ENCODE assay signal across 8 cellular contexts in the genomic region with DNA sequence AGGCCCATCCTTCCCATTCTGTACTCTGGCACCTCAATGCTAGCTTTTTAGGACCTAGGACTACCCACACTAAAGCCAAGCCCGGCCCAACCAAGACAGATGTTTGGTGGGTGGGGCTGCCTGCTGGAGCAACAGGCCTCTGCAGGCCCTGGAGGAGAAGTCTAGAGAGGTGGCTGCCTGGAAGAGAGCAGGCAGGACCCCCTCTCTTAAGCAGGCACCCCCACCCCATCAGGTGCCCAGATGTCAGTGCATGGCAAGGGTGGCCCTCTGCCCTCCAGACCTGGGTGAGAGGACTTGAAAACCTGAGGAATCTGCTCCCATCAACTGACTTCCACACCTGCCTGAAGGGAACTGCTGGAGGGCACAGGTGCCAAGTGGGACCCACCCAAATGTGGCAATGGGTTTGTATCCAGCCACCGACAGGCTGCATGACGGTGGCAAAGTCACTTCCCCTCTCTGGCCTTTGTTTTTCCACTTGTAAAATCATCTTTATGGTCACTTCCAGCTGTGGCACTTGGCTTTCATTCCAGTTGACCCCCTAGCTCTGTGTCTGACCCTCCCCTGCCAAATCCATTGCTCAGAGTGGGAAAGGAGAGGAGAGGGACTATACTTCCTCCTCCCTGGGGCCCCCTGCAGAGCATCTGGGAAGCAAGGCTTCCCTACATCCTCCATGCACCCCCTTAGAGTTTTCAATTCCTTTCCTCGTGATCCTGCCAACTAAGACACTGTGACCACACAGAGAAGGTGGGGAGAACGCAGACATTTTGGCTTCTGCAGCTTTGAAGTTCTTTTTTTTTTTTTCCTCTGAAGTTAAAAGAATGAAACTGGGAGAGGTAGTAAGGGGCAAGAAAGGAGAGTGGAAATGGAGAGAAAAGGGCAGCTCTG. TPM values are rescaled to one million over a fixed set of nuclear protein-coding genes. Genes with fewer than 3 reads are reported as not detected.
DNase-seq lines count a peak whose midpoint lies in the region; ATAC-seq, FAIRE-seq and TF ChIP-seq lines count a peak whose summit lies in the region.

No MANE protein-coding gene starts in this region.

- no peaks in the 10 kb centered on the region for H3K27me3 Mint-ChIP-seq in activated CD4-positive, alpha-beta T cell treated with anti-CD3 and anti-CD28 coated beads for 36 hours

- POLR2A ChIA-PET in activated CD4-positive, alpha-beta T cell treated with anti-CD3 and anti-CD28 coated beads for 36 hours (lab: Charles Lee), result interaction anchor here (0.8 to 5.4 kb wide), 6 partner anchors 9 to 92 kb away, joined by 3 to 44 read pairs (median 4); partner anchors contain the start of gene GHDC
- POLR2A ChIA-PET in GM12878 (lab: Charles Lee), result interaction anchor here (0.5 to 1.8 kb wide), 8 partner anchors 9 to 611 kb away, joined by 3 to 8 read pairs (median 4); partner anchors contain the start of genes STAT3 and STAT5B

- intact Hi-C loops in activated CD4-positive, alpha-beta T cell treated with anti-CD3 and anti-CD28 coated beads for 36 hours (cut with DNase I, micrococcal nuclease), result loop anchor here (1.0 to 5.0 kb wide), 6 partner anchors 9 to 321 kb away; partner anchors contain the start of genes DHX58 (in 1 of the 2), DNAJC7 (in 1 of the 2), RETREG3 (in 1 of the 2) and TUBG1 (in 1 of the 2)
- intact Hi-C loops in GM12878 (cut with micrococcal nuclease; ENCODE audit: unreplicated experiment), result loop anchor here (5.0 kb wide), 1 partner anchor 104 kb away; the partner anchor contains the start of gene KCNH4

- peaks cover 61% of the 10 kb centered on the region for H3K4me1 Mint-ChIP-seq in activated CD4-positive, alpha-beta T cell treated with anti-CD3 and anti-CD28 coated beads for 36 hours

- RAD21 ChIA-PET in GM12878 (lab: Charles Lee; ENCODE audit: unreplicated experiment), result interaction anchor here (1.0 to 4.1 kb wide), 5 partner anchors 18 to 116 kb away, joined by 3 to 21 read pairs (median 3); no protein-coding TSS in a partner anchor

- H3K4me3 Mint-ChIP-seq in activated CD4-positive, alpha-beta T cell treated with anti-CD3 and anti-CD28 coated beads for 36 hours, result peak overlapping the region; percentile 81

- TF ChIP-seq CTCF in GM12878 (IDR thresholded peaks at IDR 0.05 in 2 of 3, conservative IDR thresholded peaks at IDR 0.05 in 1 of 3; ENCODE audit: control insufficient read depth in 2 of 3, extremely low read depth in 1 of 3, insufficient read depth in 1 of 3, low read depth in 3 of 3, low read length in 3 of 3) (no peak), upper lobe of left lung (IDR thresholded peaks at IDR 0.05) (no peak)

- H3K27me3 ChIP-seq in GM12878 (replicated peaks in 1 of 2; ENCODE audit: control insufficient read depth in 2 of 2, insufficient read depth in 2 of 2, low read length in 1 of 2) (no peaks in the 10 kb centered on the region), upper lobe of left lung (no peaks in the 10 kb centered on the region)

- TF ChIP-seq RAD21 in GM12878 (IDR thresholded peaks at IDR 0.05; ENCODE audit: insufficient read depth, low read depth, low read length), result no peak

- H3K9me3 Mint-ChIP-seq in activated CD4-positive, alpha-beta T cell treated with anti-CD3 and anti-CD28 coated beads for 36 hours (ENCODE audit: low read depth), result no peaks in the 10 kb centered on the region

- ATAC-seq in activated CD4-positive, alpha-beta T cell treated with anti-CD3 and anti-CD28 coated beads for 36 hours, result no peak
- no peak for ATAC-seq in GM12878
- ATAC-seq in upper lobe of left lung (ENCODE audit: low FRiP score in 2 of 2), result peak in 1 of 2 donors; percentile 30
- ATAC-seq in HG02852 (IDR thresholded peaks at IDR 0.05; ENCODE audit: unreplicated experiment), result no peak

- TF ChIP-seq EP300 in GM12878 (IDR thresholded peaks at IDR 0.05; ENCODE audit: borderline replicate concordance in 1 of 2, control insufficient read depth in 1 of 2, low read depth in 2 of 2, low read length in 2 of 2), result no peak
- no peak for TF ChIP-seq EP300 in upper lobe of left lung (IDR thresholded peaks at IDR 0.05)

- SMC1A ChIA-PET in GM12878 (lab: Charles Lee; ENCODE audit: uncharacterized antibody, unreplicated experiment), result interaction anchor here (0.9 to 1.5 kb wide), 4 partner anchors 9 to 70 kb away, joined by 3 to 4 read pairs (median 4); no protein-coding TSS in a partner anchor

- H2AFZ ChIP-seq in GM12878 (ENCODE audit: control insufficient read depth, low read depth, low read length), result peak overlapping the region; percentile 61

- 16% methylated on average over 5 of the region's 5 CpGs for WGBS in GM12878 (ENCODE audit: insufficient coverage, insufficient replicate concordance, low lambda C conversion rate, missing lambda C conversion rate)
- 42 to 47% methylated on average over 5 of the region's 5 CpGs for WGBS in upper lobe of left lung, 2 donors

- no peaks in the 10 kb centered on the region for H4K20me1 ChIP-seq in GM12878 (ENCODE audit: control insufficient read depth, insufficient read depth)

- CTCF ChIA-PET in activated CD4-positive, alpha-beta T cell treated with anti-CD3 and anti-CD28 coated beads for 36 hours (lab: Charles Lee), result interaction anchor here (0.7 to 9.3 kb wide), 5 partner anchors 9 to 102 kb away, joined by 3 to 55 read pairs (median 4); no protein-coding TSS in a partner anchor
- CTCF ChIA-PET in GM12878 (lab: Yijun Ruan, JAX), result interaction anchor here (0.9 to 2.7 kb wide), 6 partner anchors 8 to 116 kb away, joined by 3 to 14 read pairs (median 3); partner anchors contain the start of gene STAT3

- BruUV-seq in GM12878 (replicated peaks; lab: Mats Ljungman, UMichigan), result TSS peak; percentile 73

- DNase-seq in activated CD4-positive, alpha-beta T cell treated with anti-CD3 and anti-CD28 coated beads for 36 hours, result peak; percentile 49
- DNase-seq in activated CD4-positive, alpha-beta T cell treated with anti-CD3 and anti-CD28 coated beads, Interleukin-2, amount 50 U/mL, for 1 hour, result no peak
- DNase-seq in GM12878 (ENCODE audit: low read depth, low spot score) (no peak), mesenteric fat pad (ENCODE audit: low spot score) (peak; percentile 87), upper lobe of left lung (no peak), NCI-H510A treated with DMSO at 0.1 percent for 48 hours (lab: John Stamatoyannopoulos, UW) (no peak), UCSD-AML1 (lab: John Stamatoyannopoulos, UW; ENCODE audit: unreplicated experiment) (no peak)

- no peak for TF ChIP-seq POLR2A in GM12878 (IDR thresholded peaks at IDR 0.05; ENCODE audit: low read depth, low read length)
- no peak for TF ChIP-seq POLR2A in upper lobe of left lung (IDR thresholded peaks at IDR 0.05)

- peaks cover 23% of the 10 kb centered on the region for H3K4me1 ChIP-seq in GM12878 (ENCODE audit: control insufficient read depth, insufficient read depth, low read length)
- H3K4me1 ChIP-seq in upper lobe of left lung, result peaks cover 34 to 61% (median 41%) of the 10 kb centered on the region in 4 donors

- FAIRE-seq in GM12878 (lab: Jason Lieb, UNC), result no peak

- in situ Hi-C loops in GM12878 (cut with MboI), result no loop called here

- H3K4me2 ChIP-seq in GM12878 (ENCODE audit: control insufficient read depth, insufficient read depth), result peak overlapping the region; percentile 88

- H3K27ac Mint-ChIP-seq in activated CD4-positive, alpha-beta T cell treated with anti-CD3 and anti-CD28 coated beads for 36 hours, result peak overlapping the region; percentile 92

- no peaks in the 10 kb centered on the region; a peak in 1 of 4 replicates for H3K36me3 ChIP-seq in GM12878 (ENCODE audit: control insufficient read depth in 2 of 2, insufficient read depth in 2 of 2, low read length in 1 of 2)
- no peaks in the 10 kb centered on the region for H3K36me3 ChIP-seq in upper lobe of left lung

- H3K36me3 Mint-ChIP-seq in activated CD4-positive, alpha-beta T cell treated with anti-CD3 and anti-CD28 coated beads for 36 hours (ENCODE audit: low read depth), result peaks cover 44% of the 10 kb centered on the region

- peaks cover 38% of the 10 kb centered on the region for H3K79me2 ChIP-seq in GM12878 (ENCODE audit: control insufficient read depth, insufficient read depth, low read length)

- H3K9ac ChIP-seq in GM12878 (ENCODE audit: control insufficient read depth, insufficient read depth, low read length), result peak overlapping the region; percentile 90

- peak overlapping the region; percentile 91 for H3K4me3 ChIP-seq in GM12878
- H3K4me3 ChIP-seq in upper lobe of left lung, result peak overlapping the region in 3 of 4 donors; percentile 63 to 86 (median 65)

- H3K9me3 ChIP-seq in GM12878 (replicated peaks; ENCODE audit: control insufficient read depth, insufficient read depth, low read length) (no peaks in the 10 kb centered on the region), upper lobe of left lung (no peaks in the 10 kb centered on the region)

- peak overlapping the region; percentile 79 for H3K27ac ChIP-seq in GM12878 (ENCODE audit: control insufficient read depth, insufficient read depth)
- H3K27ac ChIP-seq in upper lobe of left lung, result peak overlapping the region; percentile 89 to 94 (median 92)

RNA-seq across cellular contexts. Expression of gene STAT5A, which starts 1.6 kb away (rescaled TPM):
- 100 to 1,000 TPM; 178 to 203 TPM for total RNA-seq in activated CD4-positive, alpha-beta T cell treated with anti-CD3 and anti-CD28 coated beads for 36 hours
- total RNA-seq in GM12878 (2013; cell fraction: nucleolus; rRNA removed), result 130 and 152 TPM in 2 replicates
- 71.1 and 81.1 TPM in 2 replicates for total RNA-seq in GM12878 (2014; rRNA removed)
- total RNA-seq in GM12878 (2014; rRNA removed; fragmentation: Illumina TruSeq; extraction: Trizol), result 25.6 and 26.1 TPM in 2 replicates
- 78.9 and 86.4 TPM in 2 replicates for total RNA-seq in GM12878 (2021)
- polyA plus RNA-seq in GM12878 (2011; ENCODE audit: low read depth), result 18.4 TPM
- polyA plus RNA-seq in GM12878 (2011; rRNA removed), result 24.8 and 41.2 TPM in 2 replicates
- polyA plus RNA-seq in GM12878 (2011; cell fraction: cytosol; rRNA removed), result 45.7 and 47.5 TPM in 2 replicates
- polyA plus RNA-seq in GM12878 (2011; cell fraction: nucleus; rRNA removed), result 167 and 182 TPM in 2 replicates
- 51.7 TPM in 2 replicates for polyA plus RNA-seq in GM12878 (2012)
- 64.7 and 66.2 TPM in 2 replicates for polyA plus RNA-seq in GM12878 (2014; fragmentation: Illumina TruSeq; extraction: Trizol)
- 10 to 100 TPM; 14.8 to 24.0 TPM for polyA plus RNA-seq in GM12878 (2014; fragmentation: Nextera tagmentation; extraction: Ambion mirVana)
- 51.4 and 54.6 TPM in 2 replicates for polyA plus RNA-seq in GM12878 (2014; rRNA removed)
- 10 to 100 TPM; 36.6 to 41.8 TPM for polyA plus RNA-seq in GM12878 (2016; fragmentation: Nextera tagmentation; extraction: Ambion mirVana)
- 63.8 and 74.0 TPM in 2 replicates for polyA minus RNA-seq in GM12878 (2011; rRNA and poly(A)+ RNA removed)
- polyA minus RNA-seq in GM12878 (2011; cell fraction: cytosol; rRNA and poly(A)+ RNA removed), result 31.0 and 31.7 TPM in 2 replicates
- 39.9 and 62.0 TPM in 2 replicates for polyA minus RNA-seq in GM12878 (2011; cell fraction: nucleus; rRNA and poly(A)+ RNA removed)
- total RNA-seq in mesenteric fat pad, result 130 TPM
- total RNA-seq in upper lobe of left lung, result 100 to 1,000 TPM in 1 of 6 donors, 10 to 100 TPM in 5; 33.7 to 119 (median 70.3) TPM

RNA-seq across cellular contexts. Expression of gene STAT5B, which starts 10.5 kb away (rescaled TPM):
- 100 to 1,000 TPM; 162 to 203 TPM for total RNA-seq in activated CD4-positive, alpha-beta T cell treated with anti-CD3 and anti-CD28 coated beads for 36 hours
- 80.4 and 88.9 TPM in 2 replicates for total RNA-seq in GM12878 (2013; cell fraction: nucleolus; rRNA removed)
- total RNA-seq in GM12878 (2014; rRNA removed), result 54.0 and 58.5 TPM in 2 replicates
- total RNA-seq in GM12878 (2014; rRNA removed; fragmentation: Illumina TruSeq; extraction: Trizol), result 37.1 and 38.1 TPM in 2 replicates
- 66.6 and 69.6 TPM in 2 replicates for total RNA-seq in GM12878 (2021)
- 22.5 TPM for polyA plus RNA-seq in GM12878 (2011; ENCODE audit: low read depth)
- 46.0 and 52.8 TPM in 2 replicates for polyA plus RNA-seq in GM12878 (2011; rRNA removed)
- 41.9 and 44.7 TPM in 2 replicates for polyA plus RNA-seq in GM12878 (2011; cell fraction: cytosol; rRNA removed)
- polyA plus RNA-seq in GM12878 (2011; cell fraction: nucleus; rRNA removed), result 70.8 and 85.5 TPM in 2 replicates
- 33.3 and 39.8 TPM in 2 replicates for polyA plus RNA-seq in GM12878 (2012)
- 57.8 and 60.2 TPM in 2 replicates for polyA plus RNA-seq in GM12878 (2014; fragmentation: Illumina TruSeq; extraction: Trizol)
- polyA plus RNA-seq in GM12878 (2014; fragmentation: Nextera tagmentation; extraction: Ambion mirVana), result 10 to 100 TPM; 11.0 to 11.8 TPM
- polyA plus RNA-seq in GM12878 (2014; rRNA removed), result 56.9 and 59.2 TPM in 2 replicates
- polyA plus RNA-seq in GM12878 (2016; fragmentation: Nextera tagmentation; extraction: Ambion mirVana), result 10 to 100 TPM; 38.8 to 40.6 TPM
- polyA minus RNA-seq in GM12878 (2011; rRNA and poly(A)+ RNA removed), result 38.7 and 49.0 TPM in 2 replicates
- 18.0 and 18.9 TPM in 2 replicates for polyA minus RNA-seq in GM12878 (2011; cell fraction: cytosol; rRNA and poly(A)+ RNA removed)
- 15.6 and 24.7 TPM in 2 replicates for polyA minus RNA-seq in GM12878 (2011; cell fraction: nucleus; rRNA and poly(A)+ RNA removed)
- total RNA-seq in mesenteric fat pad, result 106 TPM
- 100 to 1,000 TPM in 1 of 6 donors, 10 to 100 TPM in 5; 48.6 to 115 (median 66.3) TPM for total RNA-seq in upper lobe of left lung

Comparison
In these comparisons a context has a peak if more than half of its experiments do, and no peak if none do; other contexts are left out.
1. DNase-seq: peak in activated CD4-positive, alpha-beta T cell treated with anti-CD3 and anti-CD28 coated beads for 36 hours (single experiment) and mesenteric fat pad (single experiment); none in activated CD4-positive, alpha-beta T cell treated with anti-CD3 and anti-CD28 coated beads, Interleukin-2, amount 50 U/mL, for 1 hour (single experiment), GM12878 (single experiment), upper lobe of left lung (0 of 2), NCI-H510A treated with DMSO at 0.1 percent for 48 hours (single experiment) and UCSD-AML1 (single experiment).